8 cellular contexts compared by ENCODE assay signal in genomic region chr1:46442317-46443161, GRCh38. TPM values are rescaled to one million over a fixed set of nuclear protein-coding genes. Genes with fewer than 3 reads are reported as not detected.
A peak's percentile ranks its signal among the peaks of the same experiment; 100 is the strongest.
DNase-seq lines count a peak whose midpoint lies in the region; ATAC-seq and TF ChIP-seq lines count a peak whose summit lies in the region.

No MANE protein-coding gene starts in this region.

- peak overlapping the region; percentile 84 for H3K4me3 ChIP-seq in GM23248
- peak overlapping the region; percentile 44 for H3K4me3 ChIP-seq in MG63
- no peak overlapping the region for H3K4me3 ChIP-seq in hepatocyte
- H3K4me3 ChIP-seq in retinal pigment epithelial cell (ENCODE audit: low read length), result peak overlapping the region; percentile 42

- H3K9me2 ChIP-seq in GM23248 (ENCODE audit: insufficient read depth) (no peaks in the 10 kb centered on the region), hepatocyte (replicated peaks; ENCODE audit: insufficient read depth) (no peaks in the 10 kb centered on the region)

- H3K4me1 ChIP-seq in GM23248 (ENCODE audit: insufficient read depth), result no peaks in the 10 kb centered on the region
- H3K4me1 ChIP-seq in hepatocyte (ENCODE audit: insufficient read depth), result no peaks in the 10 kb centered on the region

- TF ChIP-seq CTCF in hepatocyte (IDR thresholded peaks at IDR 0.05; ENCODE audit: poor library complexity), result peak; percentile 82
- peak; percentile 92 for TF ChIP-seq CTCF in retinal pigment epithelial cell (conservative IDR thresholded peaks at IDR 0.05; ENCODE audit: low read depth, low read length)

- DNase-seq in DMS79 (lab: John Stamatoyannopoulos, UW) (peak; percentile 35), GM23248 (peak; percentile 90), MG63 (peak; percentile 71), T-helper 1 cell (peak in 4 of 5 donors; percentile 33 to 72 (median 50)), amygdala (lab: John Stamatoyannopoulos, UW) (peak in 41 of 56 donors; percentile 5 to 72 (median 33)), hepatocyte (ENCODE audit: low spot score) (peak; percentile 84), retinal pigment epithelial cell (ENCODE audit: low read depth) (no peak)

- H2AFZ ChIP-seq in GM23248 (peak overlapping the region; percentile 95), hepatocyte (peak overlapping the region; percentile 69)

- H3K9me3 ChIP-seq in GM23248 (ENCODE audit: low read depth), result no peaks in the 10 kb centered on the region
- no peaks in the 10 kb centered on the region for H3K9me3 ChIP-seq in MG63
- no peaks in the 10 kb centered on the region for H3K9me3 ChIP-seq in hepatocyte (ENCODE audit: low read depth)

- ATAC-seq in GM18870 (IDR thresholded peaks at IDR 0.05; ENCODE audit: unreplicated experiment), result no peak

- no peaks in the 10 kb centered on the region for H4K20me1 ChIP-seq in GM23248 (ENCODE audit: insufficient read depth)
- H4K20me1 ChIP-seq in hepatocyte (ENCODE audit: insufficient read depth, poor library complexity, severe bottlenecking), result no peaks in the 10 kb centered on the region

- H3K27me3 ChIP-seq in GM23248 (replicated peaks; ENCODE audit: insufficient read depth), result peaks cover 6% of the 10 kb centered on the region
- no peaks in the 10 kb centered on the region for H3K27me3 ChIP-seq in MG63
- peaks cover 19% of the 10 kb centered on the region for H3K27me3 ChIP-seq in hepatocyte

- H3K4me2 ChIP-seq in GM23248 (ENCODE audit: unreplicated experiment) (peak overlapping the region; percentile 88), hepatocyte (peak overlapping the region; percentile 86)

- H3K79me2 ChIP-seq in GM23248 (ENCODE audit: insufficient read depth) (no peaks in the 10 kb centered on the region), hepatocyte (no peaks in the 10 kb centered on the region)

- peak overlapping the region; percentile 40 for H3K9ac ChIP-seq in GM23248

- 7 to 8% methylated on average over 25 of the region's 25 CpGs for WGBS in GM23248 (ENCODE audit: low coverage in 1 of 2, low lambda C conversion rate in 2 of 2, missing lambda C conversion rate in 2 of 2), 2 experiments
- 10% methylated on average over 25 of the region's 25 CpGs for WGBS in hepatocyte (ENCODE audit: low lambda C conversion rate, missing lambda C conversion rate)

- in situ Hi-C loops in GM23248 (cut with MboI), result no loop called here

- H3F3A ChIP-seq in GM23248 (ENCODE audit: insufficient read depth), result no peaks in the 10 kb centered on the region

- H3K27ac ChIP-seq in GM23248, result 0 out of 2 replicates have a peak overlapping the region, but pooled peaks have one; percentile 36
- H3K27ac ChIP-seq in hepatocyte, result peak overlapping the region; percentile 15

- H3K36me3 ChIP-seq in GM23248 (ENCODE audit: low read depth), result no peaks in the 10 kb centered on the region
- H3K36me3 ChIP-seq in MG63, result no peaks in the 10 kb centered on the region
- no peaks in the 10 kb centered on the region for H3K36me3 ChIP-seq in hepatocyte (replicated peaks; ENCODE audit: insufficient read depth, low read depth)

RNA-seq across cellular contexts. Expression of gene DMBX1, which starts 47.1 kb away (rescaled TPM):
- not detected in 2 replicates for total RNA-seq in GM23248 (2014; rRNA removed; shearing (Covaris generic))
- polyA plus RNA-seq in GM23248 (2016; fragmentation: Nextera tagmentation; extraction: Ambion mirVana) (not detected in 2 replicates), hepatocyte (0.32 TPM in 1 of 2 replicates, not detected in the other)
- total RNA-seq in MG63 (2014; rRNA removed; shearing (Covaris generic); ENCODE audit: low replicate concordance), result not detected in 2 replicates
- total RNA-seq in hepatocyte, result not detected in 2 replicates

RNA-seq across cellular contexts. Expression of gene FAAH, which starts 48.4 kb away (rescaled TPM):
- total RNA-seq in GM23248 (2014; rRNA removed; shearing (Covaris generic)), result 0.38 and 0.97 TPM in 2 replicates
- 0.74 and 0.98 TPM in 2 replicates for polyA plus RNA-seq in GM23248 (2016; fragmentation: Nextera tagmentation; extraction: Ambion mirVana)
- total RNA-seq in MG63 (2014; rRNA removed; shearing (Covaris generic); ENCODE audit: low replicate concordance), result 0.16 and 1.4 TPM in 2 replicates
- total RNA-seq in hepatocyte, result 40.3 and 44.5 TPM in 2 replicates
- 61.1 and 61.8 TPM in 2 replicates for polyA plus RNA-seq in hepatocyte

Comparison
In these comparisons a context has a peak if more than half of its experiments do, and no peak if none do; other contexts are left out.
1. RNA of gene FAAH, which starts 48.4 kb away (total RNA-seq): 40.3 to 44.5 TPM in hepatocyte; 0.38 to 0.97 TPM in GM23248 and 0.16 to 1.4 TPM in MG63; every median in the first group is over 10 times any median in the second.